ENCODE assay signal across 8 cellular contexts in genomic region chr15:67090297-67091072, GRCh38. TPM values are rescaled to one million over a fixed set of nuclear protein-coding genes. Genes with fewer than 3 reads are reported as not detected.
DNase-seq lines count a peak whose midpoint lies in the region; ATAC-seq, FAIRE-seq and TF ChIP-seq lines count a peak whose summit lies in the region.

No MANE protein-coding gene starts in this region.

- peak overlapping the region; percentile 2 to 29; a peak in 2 of 4 replicates for H3K4me3 ChIP-seq in Panc1 (ENCODE audit: low read depth in 2 of 2, low read length in 2 of 2)
- H3K4me3 ChIP-seq in H1 (ENCODE audit: extremely low read depth in 1 of 4, insufficient read depth in 2 of 4, low read depth in 3 of 4, low read length in 4 of 4), result no peak overlapping the region
- no peak overlapping the region for H3K4me3 ChIP-seq in gastrocnemius medialis

- TF ChIP-seq EP300 in H1 (IDR thresholded peaks at IDR 0.05; ENCODE audit: borderline replicate concordance in 1 of 2, low read depth in 2 of 2, low read length in 2 of 2), result no peak

- no peak overlapping the region for H2BK120ac ChIP-seq in H1 (replicated peaks; ENCODE audit: low read depth, low read length)

- H3K4me1 ChIP-seq in Panc1 (ENCODE audit: control insufficient read depth, insufficient read depth, low read length) (peaks cover 100% of the 10 kb centered on the region), H1 (replicated peaks in 1 of 4; ENCODE audit: control insufficient read depth in 3 of 4, insufficient read depth in 4 of 4, low read length in 3 of 4) (peaks cover 7 to 32% (median 18%) of the 10 kb centered on the region in 4 experiments), gastrocnemius medialis (peaks cover 80 to 86% of the 10 kb centered on the region in 2 donors)

- no peak overlapping the region for H3K56ac ChIP-seq in H1 (replicated peaks; ENCODE audit: insufficient read length, low read depth, low read length)

- TF ChIP-seq CTCF in Panc1 (IDR thresholded peaks at IDR 0.05) (no peak), H1 (IDR thresholded peaks at IDR 0.05; ENCODE audit: control extremely low read depth in 1 of 3, insufficient read depth in 1 of 3, low read depth in 1 of 3, low read length in 3 of 3) (no peak), gastrocnemius medialis (IDR thresholded peaks at IDR 0.05 in 4 of 5, conservative IDR thresholded peaks at IDR 0.05 in 1 of 5) (no peak)

- H2AK5ac ChIP-seq in H1 (ENCODE audit: low read depth, low read length), result no peak overlapping the region

- TF ChIP-seq POLR2A in H1 (IDR thresholded peaks at IDR 0.05; ENCODE audit: control extremely low read depth in 1 of 2, low read depth in 2 of 2, low read length in 2 of 2) (no peak), gastrocnemius medialis (IDR thresholded peaks at IDR 0.05) (no peak)

- H2AFZ ChIP-seq in H1 (ENCODE audit: low read length), result no peak overlapping the region

- no peak overlapping the region for H2BK15ac ChIP-seq in H1 (ENCODE audit: low read length)

- in situ Hi-C loops in Panc1 (cut with HindIII; ENCODE audit: low pct_unique_long_range_greater_than_20kb, low sequenced_read_pairs), result no loop called here
- in situ Hi-C loops in gastrocnemius medialis (cut with MboI; ENCODE audit: low sequenced_read_pairs in 4 of 4), result no loop called here

- no peak overlapping the region for H3K4ac ChIP-seq in H1 (replicated peaks; ENCODE audit: insufficient read length, low read depth, low read length)

- H4K8ac ChIP-seq in H1 (ENCODE audit: extremely low read depth, insufficient read depth, low read length), result no peak overlapping the region

- H3K27me3 ChIP-seq in Panc1 (ENCODE audit: control insufficient read depth, insufficient read depth, low read length) (no peaks in the 10 kb centered on the region), H1 (replicated peaks in 1 of 4; ENCODE audit: control insufficient read depth in 3 of 4, extremely low read depth in 1 of 4, insufficient read depth in 3 of 4, low read length in 3 of 4) (no peaks in the 10 kb centered on the region), gastrocnemius medialis (no peaks in the 10 kb centered on the region)

- no peak for FAIRE-seq in H1 (lab: Jason Lieb, UNC)

- BruUV-seq in Panc1 (replicated peaks; lab: Mats Ljungman, UMichigan), result TSS peak; percentile 98

- H4K5ac ChIP-seq in H1 (ENCODE audit: insufficient read length, low read depth, low read length), result no peak overlapping the region

- no peak overlapping the region for H3K18ac ChIP-seq in H1 (ENCODE audit: extremely low read depth, low read length)

- H3K79me1 ChIP-seq in H1 (ENCODE audit: low read depth, low read length), result peaks cover 4% of the 10 kb centered on the region

- H3K36me3 ChIP-seq in Panc1 (ENCODE audit: control insufficient read depth, insufficient read depth, low read length), result peaks cover 14% of the 10 kb centered on the region; the same call in 1 of the 2 replicates
- H3K36me3 ChIP-seq in H1 (ENCODE audit: control insufficient read depth in 2 of 4, insufficient read depth in 4 of 4, low read length in 3 of 4), result no peaks in the 10 kb centered on the region
- no peaks in the 10 kb centered on the region for H3K36me3 ChIP-seq in gastrocnemius medialis

- H3K27ac ChIP-seq in Panc1 (ENCODE audit: low read length) (peak overlapping the region; percentile 100), H1 (ENCODE audit: low read depth, low read length) (no peak overlapping the region), gastrocnemius medialis (peak overlapping the region; percentile 79 to 98 (median 90))

- CTCF ChIA-PET in Panc1 (lab: Charles Lee), result interaction anchor here (0.7 kb wide), 1 partner anchor 31 kb away, joined by 4 read pairs; no protein-coding TSS in a partner anchor
- CTCF ChIA-PET in H1 (lab: Charles Lee; ENCODE audit: partially characterized antibody), result interaction anchor here (0.5 to 2.7 kb wide), 7 partner anchors 11 to 148 kb away, joined by 3 to 13 read pairs (median 4); no protein-coding TSS in a partner anchor

- H2BK20ac ChIP-seq in H1 (ENCODE audit: low read length), result peak overlapping the region; percentile 35

- ATAC-seq in Panc1 (no peak), gastrocnemius medialis (no peak), left colon (no peak), HG02678 (IDR thresholded peaks at IDR 0.05; ENCODE audit: unreplicated experiment) (no peak)

- H4K91ac ChIP-seq in H1 (replicated peaks; ENCODE audit: insufficient read length, low read length), result peak overlapping the region; percentile 23

- H3K14ac ChIP-seq in H1 (ENCODE audit: insufficient read length), result no peak overlapping the region

- TF ChIP-seq RAD21 in H1 (IDR thresholded peaks at IDR 0.05 in 1 of 2, conservative IDR thresholded peaks at IDR 0.05 in 1 of 2; ENCODE audit: low read depth in 2 of 2, low read length in 2 of 2), result no peak

- H2BK5ac ChIP-seq in H1 (ENCODE audit: low read depth, low read length), result peak overlapping the region; percentile 0; the same call in 1 of the 2 replicates

- no peak overlapping the region for H2BK12ac ChIP-seq in H1 (ENCODE audit: low read depth, low read length)

- intact Hi-C loops in Panc1 (cut with micrococcal nuclease; ENCODE audit: unreplicated experiment) (no loop called here), gastrocnemius medialis (cut with DNase I; ENCODE audit: low total_unique reads) (no loop called here), left colon (cut with DNase I, micrococcal nuclease) (no loop called here)

- H3K23ac ChIP-seq in H1 (ENCODE audit: insufficient read length), result no peak overlapping the region

- peaks cover 2 to 7% of the 10 kb centered on the region in 2 experiments; a peak in 2 of 4 replicates for H3K79me2 ChIP-seq in H1 (ENCODE audit: control insufficient read depth in 1 of 2, insufficient read depth in 2 of 2, low read length in 2 of 2)

- WGBS in H1 (ENCODE audit: extremely low coverage in 1 of 2, insufficient coverage in 1 of 2, insufficient read length in 1 of 2, insufficient replicate concordance in 2 of 2, low coverage in 1 of 2, low lambda C conversion rate in 2 of 2, missing lambda C conversion rate in 1 of 2), 2 experiments, result 79% methylated on average over 7 of the region's 7 CpGs; no CpG with 5 or more reads in 1 of the 2 experiments

- POLR2A ChIA-PET in Panc1 (lab: Charles Lee), result interaction anchor here (0.6 kb wide), 1 partner anchor 21 kb away, joined by 3 read pairs; no protein-coding TSS in a partner anchor
- POLR2A ChIA-PET in H1 (lab: Charles Lee; ENCODE audit: partially characterized antibody), result interaction anchor here (1.1 to 1.4 kb wide), 3 partner anchors 11 to 75 kb away, joined by 3 to 6 read pairs (median 3); partner anchors contain the start of gene SMAD3

- H3K9ac ChIP-seq in H1 (replicated peaks in 1 of 4; ENCODE audit: extremely low read depth in 1 of 4, low read depth in 3 of 4, low read length in 3 of 4), result no peak overlapping the region

- H3K9me3 ChIP-seq in Panc1 (ENCODE audit: control insufficient read depth, insufficient read depth, low read depth, low read length) (no peaks in the 10 kb centered on the region), H1 (ENCODE audit: insufficient read depth in 2 of 2, low read depth in 1 of 2, low read length in 1 of 2) (no peaks in the 10 kb centered on the region), gastrocnemius medialis (no peaks in the 10 kb centered on the region)

- DNase-seq in NCI-H82 (lab: John Stamatoyannopoulos, UW), result peak; percentile 12
- no peak for DNase-seq in NCI-H82 treated with DMSO at 0.1 percent for 48 hours (lab: John Stamatoyannopoulos, UW; ENCODE audit: unreplicated experiment)
- DNase-seq in Panc1 (ENCODE audit: low read depth, low spot score), result no peak
- DNase-seq in H1 (ENCODE audit: low read depth in 1 of 2, low spot score in 2 of 2), result no peak
- no peak for DNase-seq in gastrocnemius medialis
- no peak for DNase-seq in left colon
- no peak for DNase-seq in NCI-H2029 treated with DMSO at 0.1 percent for 48 hours (lab: John Stamatoyannopoulos, UW)

- H3K4me2 ChIP-seq in H1 (ENCODE audit: insufficient read depth in 1 of 2, low read depth in 2 of 2, low read length in 2 of 2), result no peak overlapping the region

- H3K23me2 ChIP-seq in H1 (ENCODE audit: low read depth, low read length), result no peaks in the 10 kb centered on the region

- H4K20me1 ChIP-seq in H1 (replicated peaks in 1 of 2; ENCODE audit: control insufficient read depth in 1 of 2, insufficient read depth in 2 of 2, low read length in 2 of 2), result no peaks in the 10 kb centered on the region

TF ChIP-seq in H1, 55 proteins besides CTCF, POLR2A, EP300 and RAD21:
- no peak for TF ChIP-seq SP2 (IDR thresholded peaks at IDR 0.05; ENCODE audit: low read length)
- no peak for TF ChIP-seq BRCA1 (IDR thresholded peaks at IDR 0.05; ENCODE audit: low read depth, low read length)
- TF ChIP-seq SP1 (IDR thresholded peaks at IDR 0.05; ENCODE audit: low read depth, low read length), result no peak
- no peak for TF ChIP-seq CREB1 (IDR thresholded peaks at IDR 0.05)
- no peak for TF ChIP-seq RFX5 (IDR thresholded peaks at IDR 0.05; ENCODE audit: borderline replicate concordance, low read depth, low read length)
- TF ChIP-seq SUZ12 (IDR thresholded peaks at IDR 0.05; ENCODE audit: low read length), result no peak; the same call in 1 of the 2 replicates
- no peak for TF ChIP-seq ASH2L (IDR thresholded peaks at IDR 0.05; ENCODE audit: low read length)

RNA-seq across cellular contexts. Expression of gene SMAD3, which starts 25.1 kb away (rescaled TPM):
- total RNA-seq in Panc1 (2021; ENCODE audit: unreplicated experiment), result 394 TPM
- polyA plus RNA-seq in Panc1 (2012; ENCODE audit: insufficient read length), result 255 TPM
- total RNA-seq in H1 (2021; fragmentation: NEBNext Ultra II Directional; extraction: Animal tissue kit (Norgen Biotek cat#: 25700)), result 11.1 and 12.4 TPM in 2 replicates
- polyA plus RNA-seq in H1 (2011; rRNA removed), result 10.1 and 17.3 TPM in 2 replicates
- polyA plus RNA-seq in H1 (2011; cell fraction: cytosol; rRNA removed), result 9.1 TPM
- polyA plus RNA-seq in H1 (2011; cell fraction: nucleus; rRNA removed), result 41.6 TPM
- 7.8 to 10.4 TPM (median 8.7 TPM) in 4 replicates for polyA plus RNA-seq in H1 (2012, experiment 1 of 2)
- polyA plus RNA-seq in H1 (2012, experiment 2 of 2), result 5.0 TPM
- 13.2 TPM for polyA plus RNA-seq in H1 (2013, experiment 1 of 2)
- 11.1 TPM for polyA plus RNA-seq in H1 (2013, experiment 2 of 2)
- 16.5 and 18.3 TPM in 2 replicates for polyA minus RNA-seq in H1 (2011; rRNA and poly(A)+ RNA removed)
- polyA minus RNA-seq in H1 (2011; cell fraction: cytosol; rRNA and poly(A)+ RNA removed), result 12.3 TPM
- 14.3 TPM for polyA minus RNA-seq in H1 (2011; cell fraction: nucleus; rRNA and poly(A)+ RNA removed)
- 10 to 100 TPM; 15.9 to 61.7 (median 26.3) TPM for total RNA-seq in gastrocnemius medialis
- 10 to 100 TPM; 33.3 to 60.7 TPM for total RNA-seq in left colon

Comparison
In these comparisons a context has a peak if more than half of its experiments do, and no peak if none do; other contexts are left out.
1. H3K4me3 ChIP-seq: peak in Panc1 (2 of 2); none in H1 (0 of 4) and gastrocnemius medialis (0 of 4).